8 cellular contexts compared by ENCODE assay signal in genomic region chr17:74671031-74671771, GRCh38. TPM values are rescaled to one million over a fixed set of nuclear protein-coding genes. Genes with fewer than 3 reads are reported as not detected.
DNase-seq lines count a peak whose midpoint lies in the region; ATAC-seq and TF ChIP-seq lines count a peak whose summit lies in the region.

No MANE protein-coding gene starts in this region.

- H3K4me3 ChIP-seq in NT2/D1 (ENCODE audit: insufficient read length, low read depth) (no peak overlapping the region), gastroesophageal sphincter (no peak overlapping the region)

- H3K9me3 ChIP-seq in NT2/D1 (ENCODE audit: insufficient read depth, low read length) (peaks cover 37% of the 10 kb centered on the region), gastroesophageal sphincter (peaks cover 0 to 9% (median 0%) of the 10 kb centered on the region in 3 donors)

- H3K9ac ChIP-seq in NT2/D1 (ENCODE audit: insufficient read length, low read depth) = no peak overlapping the region

- DNase-seq in DMS 273 treated with DMSO at 0.1 percent for 48 hours (lab: John Stamatoyannopoulos, UW) (peak; percentile 52), NT2/D1 (ENCODE audit: low read depth, low spot score) (peak; percentile 75), occipital lobe (lab: John Stamatoyannopoulos, UW) (peak; percentile 70), superior temporal gyrus (ENCODE audit: extremely low spot score) (peak; percentile 48), NCI-H526 (lab: John Stamatoyannopoulos, UW) (no peak)
- DNase-seq in activated effector memory CD4-positive, alpha-beta T cell treated with Interleukin-2 at 50 U/mL for 16 hours = peak; percentile 51

- no peak for TF ChIP-seq EP300 in gastroesophageal sphincter (IDR thresholded peaks at IDR 0.05)

- WGBS in gastroesophageal sphincter (ENCODE audit: low coverage in 1 of 2), 2 donors = 22% methylated on average over 19 of the region's 57 CpGs; no CpG with 5 or more reads in 1 of the 2 donors

- H3K36me3 ChIP-seq in NT2/D1 (ENCODE audit: insufficient read depth, insufficient read length, low read length) (no peaks in the 10 kb centered on the region), gastroesophageal sphincter (no peaks in the 10 kb centered on the region)

- H3K27me3 ChIP-seq in NT2/D1 (ENCODE audit: insufficient read depth, insufficient read length) = peaks cover 55% of the 10 kb centered on the region
- peaks cover 52% of the 10 kb centered on the region for H3K27me3 ChIP-seq in gastroesophageal sphincter

- H3K27ac ChIP-seq in gastroesophageal sphincter = no peak overlapping the region

- peak; percentile 67 for ATAC-seq in gastroesophageal sphincter
- no peak for ATAC-seq in HG03571 (IDR thresholded peaks at IDR 0.05; ENCODE audit: unreplicated experiment)

- H3K4me1 ChIP-seq in NT2/D1 (ENCODE audit: insufficient read depth, insufficient read length) = no peaks in the 10 kb centered on the region
- H3K4me1 ChIP-seq in gastroesophageal sphincter = no peaks in the 10 kb centered on the region

- TF ChIP-seq POLR2A in gastroesophageal sphincter (IDR thresholded peaks at IDR 0.05) = no peak

- no peak for TF ChIP-seq CTCF in gastroesophageal sphincter (IDR thresholded peaks at IDR 0.05)

RNA-seq across cellular contexts. Expression of gene CD300LF, which starts 41.5 kb away (rescaled TPM):
- under 1 TPM in 1 of 4 donors, not detected in 3; 0.27 TPM for total RNA-seq in gastroesophageal sphincter
- total RNA-seq in occipital lobe = 0.16 TPM

RNA-seq across cellular contexts. Expression of gene CD300E, which starts 47.7 kb away (rescaled TPM):
- total RNA-seq in gastroesophageal sphincter = 1 to 10 TPM in 1 of 4 donors, under 1 TPM in 3; 0.16 to 3.9 (median 0.41) TPM
- 0.16 TPM for total RNA-seq in occipital lobe

Comparison
In these comparisons a context has a peak if more than half of its experiments do, and no peak if none do; other contexts are left out.
1. DNase-seq: peak in DMS 273 treated with DMSO at 0.1 percent for 48 hours (single experiment), NT2/D1 (single experiment), activated effector memory CD4-positive, alpha-beta T cell treated with Interleukin-2 at 50 U/mL for 16 hours (single experiment), occipital lobe (single experiment) and superior temporal gyrus (single experiment); none in NCI-H526 (0 of 2).